Comparison of ENCODE assay signal across 10 cellular contexts in the genomic region with DNA sequence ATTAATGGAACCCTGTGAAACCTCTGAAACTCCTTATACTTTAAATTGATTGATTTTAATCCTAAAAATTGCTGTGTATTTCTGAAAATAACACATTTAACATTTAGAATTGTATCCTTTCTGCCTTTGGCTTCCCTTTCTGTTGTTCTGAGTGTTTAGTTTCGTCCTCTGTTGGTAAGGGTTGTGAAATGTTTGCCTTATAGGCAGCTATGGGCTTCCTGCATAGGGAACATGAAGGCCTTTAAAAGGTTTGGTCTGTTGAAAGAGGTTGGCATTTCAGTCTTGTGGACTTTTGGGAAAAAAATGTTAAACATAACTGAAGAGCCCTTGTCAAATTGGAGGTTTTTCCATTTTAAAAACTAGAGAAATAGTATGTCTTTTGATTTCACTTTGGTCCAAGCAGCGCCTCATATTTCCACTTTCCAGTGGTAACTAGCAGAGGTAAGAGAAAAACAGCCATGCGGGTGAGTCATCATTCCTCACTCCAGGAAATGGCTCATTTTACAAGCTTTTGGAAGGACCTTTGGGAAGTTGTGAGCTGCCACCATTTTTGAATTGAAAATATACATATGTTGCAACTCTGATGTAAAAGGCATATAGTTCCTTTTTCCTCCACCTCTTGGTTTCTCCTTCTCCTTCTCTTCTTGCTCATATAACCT. TPM values are rescaled to one million over a fixed set of nuclear protein-coding genes. Genes with fewer than 3 reads are reported as not detected.
DNase-seq lines count a peak whose midpoint lies in the region; ATAC-seq and TF ChIP-seq lines count a peak whose summit lies in the region.
"Had no signal": no experiment of that assay in that cellular context is flagged by ENCODE, and none has a peak within 500 bp of the region (broad histone marks: within the 10 kb centered on the region; RNA-seq: fewer than 3 reads in every experiment).

No MANE protein-coding gene starts in this region.

- H4K20me1 ChIP-seq in PC-3 (ENCODE audit: low read length) (no peaks in the 10 kb centered on the region), osteoblast (ENCODE audit: insufficient read depth, low read length) (no peaks in the 10 kb centered on the region)

- no peaks in the 10 kb centered on the region for H3K27me3 ChIP-seq in PC-3 (ENCODE audit: low read length)
- H3K27me3 ChIP-seq in osteoblast (ENCODE audit: insufficient read depth, low read length): no peaks in the 10 kb centered on the region
- no peaks in the 10 kb centered on the region for H3K27me3 ChIP-seq in left ventricle myocardium inferior (ENCODE audit: low read depth)

- TF ChIP-seq CTCF in PC-3 (conservative IDR thresholded peaks at IDR 0.05; ENCODE audit: low read depth, low read length) (no peak), osteoblast (IDR thresholded peaks at IDR 0.05; ENCODE audit: extremely low read depth, low read depth, low read length) (no peak), left ventricle myocardium inferior (IDR thresholded peaks at IDR 0.05; ENCODE audit: borderline replicate concordance) (no peak)

- intact Hi-C loops in PC-3 (cut with micrococcal nuclease) (loop anchor here (1.0 to 10.0 kb wide), 9 partner anchors 227 to 1024 kb away; no protein-coding TSS in a partner anchor), left ventricle myocardium inferior (cut with micrococcal nuclease) (no loop called here)

- CTCF ChIA-PET in PC-3 (lab: Charles Lee): interaction anchor here (0.6 to 1.2 kb wide), 6 partner anchors 13 to 810 kb away, joined by 3 to 7 read pairs (median 4); no protein-coding TSS in a partner anchor

- H3K4me3 ChIP-seq in PC-3 (ENCODE audit: low read length): peak overlapping the region; percentile 21; the same call in 1 of the 2 replicates
- peak overlapping the region; percentile 7 for H3K4me3 ChIP-seq in osteoblast (ENCODE audit: insufficient read depth, low read length)
- no peak overlapping the region for H3K4me3 ChIP-seq in left ventricle myocardium inferior

- ATAC-seq in PC-3 (peak; percentile 66), GM19023 (IDR thresholded peaks at IDR 0.05; ENCODE audit: unreplicated experiment) (no peak)
- ATAC-seq in stimulated activated naive B cell treated with anti-CD40 and anti-IgM and Interleukin-4, amounts not matched to agents 10 μg/mL and 1 μg/mL and 100 μg/mL, for 72 hours (replicated peaks): no peak

- H3K36me3 ChIP-seq in PC-3 (ENCODE audit: low read depth, low read length) (no peaks in the 10 kb centered on the region; the same call in 1 of the 2 replicates), osteoblast (ENCODE audit: insufficient read depth, low read length) (no peaks in the 10 kb centered on the region), left ventricle myocardium inferior (no peaks in the 10 kb centered on the region)

- H3K4me1 Mint-ChIP-seq in stimulated activated naive B cell treated with anti-CD40 and anti-IgM and Interleukin-4, amounts not matched to agents 10 μg/mL and 1 μg/mL and 100 μg/mL, for 72 hours: no peaks in the 10 kb centered on the region
- H3K4me1 Mint-ChIP-seq: activated naive CD8-positive, alpha-beta T cell treated with anti-CD3 and anti-CD28 coated beads, Interleukin-2, amount 10 ng/mL, durations not matched to agents 7 days and 5 days had no signal

- H3K9ac ChIP-seq in PC-3 (ENCODE audit: low read length): peak overlapping the region; percentile 48

- no TSS peak for BruUV-seq in PC-3 (replicated peaks; lab: Mats Ljungman, UMichigan)

- DNase-seq in GM04504 (ENCODE audit: low read depth) (peak; percentile 58), PC-3 (peak; percentile 85), epithelial cell of prostate (ENCODE audit: low read depth, low spot score) (peak; percentile 68), osteoblast (ENCODE audit: insufficient read length, low spot score, missing footprints) (peak; percentile 73), retina (no peak), left ventricle myocardium inferior (no peak)
- no peak for DNase-seq in stimulated activated naive B cell treated with anti-CD40 and anti-IgM and Interleukin-4, amounts not matched to agents 10 μg/mL and 1 μg/mL and 100 μg/mL, for 72 hours
- DNase-seq: activated naive CD8-positive, alpha-beta T cell treated with anti-CD3 and anti-CD28 coated beads, Interleukin-2, amount 10 ng/mL, durations not matched to agents 7 days and 5 days; stimulated activated CD8-positive, alpha-beta memory T cell treated with anti-CD3 and anti-CD28 coated beads, Interleukin-4, amount 100 ng/mL, for 48 hours had no signal

- no peaks in the 10 kb centered on the region for H3K9me3 ChIP-seq in PC-3 (ENCODE audit: low read length)
- no peaks in the 10 kb centered on the region for H3K9me3 ChIP-seq in osteoblast (ENCODE audit: low read depth, low read length)
- no peaks in the 10 kb centered on the region for H3K9me3 ChIP-seq in left ventricle myocardium inferior (replicated peaks)

- H3K27ac ChIP-seq in PC-3 (ENCODE audit: low read length) (peak overlapping the region; percentile 91), epithelial cell of prostate (peak overlapping the region; percentile 84), osteoblast (ENCODE audit: low read depth, low read length) (peak overlapping the region; percentile 80), left ventricle myocardium inferior (replicated peaks) (no peak overlapping the region)

- H3K4me3 Mint-ChIP-seq in stimulated activated naive B cell treated with anti-CD40 and anti-IgM and Interleukin-4, amounts not matched to agents 10 μg/mL and 1 μg/mL and 100 μg/mL, for 72 hours: no peak overlapping the region
- H3K4me3 Mint-ChIP-seq: activated naive CD8-positive, alpha-beta T cell treated with anti-CD3 and anti-CD28 coated beads, Interleukin-2, amount 10 ng/mL, durations not matched to agents 7 days and 5 days had no signal

- no peaks in the 10 kb centered on the region for H3K27me3 Mint-ChIP-seq in stimulated activated naive B cell treated with anti-CD40 and anti-IgM and Interleukin-4, amounts not matched to agents 10 μg/mL and 1 μg/mL and 100 μg/mL, for 72 hours
- H3K27me3 Mint-ChIP-seq: activated naive CD8-positive, alpha-beta T cell treated with anti-CD3 and anti-CD28 coated beads, Interleukin-2, amount 10 ng/mL, durations not matched to agents 7 days and 5 days had no signal

- H3K4me2 ChIP-seq in PC-3 (ENCODE audit: low read length): peak overlapping the region; percentile 70
- peak overlapping the region; percentile 68 for H3K4me2 ChIP-seq in osteoblast (ENCODE audit: insufficient read depth, low read length)

- H3K4me1 ChIP-seq in PC-3 (ENCODE audit: insufficient read depth, low read length) (peaks cover 26% of the 10 kb centered on the region), osteoblast (ENCODE audit: insufficient read depth, low read length) (peaks cover 37% of the 10 kb centered on the region), left ventricle myocardium inferior (no peaks in the 10 kb centered on the region)

- POLR2A ChIA-PET in PC-3 (lab: Charles Lee; ENCODE audit: unreplicated experiment): interaction anchor here (0.6 kb wide), 1 partner anchor 626 kb away, joined by 3 read pairs; no protein-coding TSS in a partner anchor

- H3F3A ChIP-seq in PC-3 (ENCODE audit: low read length, unreplicated experiment): no peaks in the 10 kb centered on the region

- no peaks in the 10 kb centered on the region for H3K9me2 ChIP-seq in PC-3 (replicated peaks; ENCODE audit: low read length)

- H3K9me3 Mint-ChIP-seq in stimulated activated naive B cell treated with anti-CD40 and anti-IgM and Interleukin-4, amounts not matched to agents 10 μg/mL and 1 μg/mL and 100 μg/mL, for 72 hours: peaks cover 0 to 1% of the 10 kb centered on the region in 2 donors
- H3K9me3 Mint-ChIP-seq: activated naive CD8-positive, alpha-beta T cell treated with anti-CD3 and anti-CD28 coated beads, Interleukin-2, amount 10 ng/mL, durations not matched to agents 7 days and 5 days had no signal

- no peaks in the 10 kb centered on the region for H3K79me2 ChIP-seq in PC-3 (ENCODE audit: low read length)
- H3K79me2 ChIP-seq in osteoblast (ENCODE audit: insufficient read depth, low read length): peaks cover 10% of the 10 kb centered on the region

- peak overlapping the region; percentile 72 for H2AFZ ChIP-seq in PC-3 (ENCODE audit: low read length)
- H2AFZ ChIP-seq in osteoblast (ENCODE audit: low read length): peak overlapping the region; percentile 71

- H3K27ac Mint-ChIP-seq in stimulated activated naive B cell treated with anti-CD40 and anti-IgM and Interleukin-4, amounts not matched to agents 10 μg/mL and 1 μg/mL and 100 μg/mL, for 72 hours: no peak overlapping the region
- H3K27ac Mint-ChIP-seq: activated naive CD8-positive, alpha-beta T cell treated with anti-CD3 and anti-CD28 coated beads, Interleukin-2, amount 10 ng/mL, durations not matched to agents 7 days and 5 days had no signal

- H3K36me3 Mint-ChIP-seq in stimulated activated naive B cell treated with anti-CD40 and anti-IgM and Interleukin-4, amounts not matched to agents 10 μg/mL and 1 μg/mL and 100 μg/mL, for 72 hours: no peaks in the 10 kb centered on the region
- H3K36me3 Mint-ChIP-seq: activated naive CD8-positive, alpha-beta T cell treated with anti-CD3 and anti-CD28 coated beads, Interleukin-2, amount 10 ng/mL, durations not matched to agents 7 days and 5 days had no signal

RNA-seq across cellular contexts. Expression of a gene that starts 22.8 kb away (rescaled TPM):
- 2.9 and 3.5 TPM in 2 replicates for total RNA-seq in PC-3 (2014; rRNA removed)
- 77.8 and 98.1 TPM in 2 replicates for total RNA-seq in osteoblast
- 1.8 TPM for total RNA-seq in left ventricle myocardium inferior
- total RNA-seq: activated naive CD8-positive, alpha-beta T cell treated with anti-CD3 and anti-CD28 coated beads, Interleukin-2, amount 10 ng/mL, durations not matched to agents 7 days and 5 days had no signal

Comparison
In these comparisons a context has a peak if more than half of its experiments do, and no peak if none do; other contexts are left out.
1. DNase-seq: peak in GM04504 (single experiment), PC-3 (single experiment), epithelial cell of prostate (single experiment) and osteoblast (single experiment); none in retina (single experiment), stimulated activated naive B cell treated with anti-CD40 and anti-IgM and Interleukin-4, amounts not matched to agents 10 μg/mL and 1 μg/mL and 100 μg/mL, for 72 hours (single experiment) and left ventricle myocardium inferior (single experiment).
2. RNA of a gene that starts 22.8 kb away (total RNA-seq): 77.8 to 98.1 TPM in osteoblast; 2.9 to 3.5 TPM in PC-3 and 1.8 TPM in left ventricle myocardium inferior (single experiment); every median in the first group is over 10 times any median in the second.